ENCODE assay signal across 8 cellular contexts in genomic region chr3:38163117-38163870, GRCh38. TPM values are rescaled to one million over a fixed set of nuclear protein-coding genes. Genes with fewer than 3 reads are reported as not detected.
DNase-seq lines count a peak whose midpoint lies in the region; ATAC-seq and TF ChIP-seq lines count a peak whose summit lies in the region.
"Had no signal": no experiment of that assay in that cellular context is flagged by ENCODE, and none has a peak within 500 bp of the region (broad histone marks: within the 10 kb centered on the region; RNA-seq: fewer than 3 reads in every experiment).

No MANE protein-coding gene starts in this region.

- peak; percentile 44 to 65 for DNase-seq in Kasumi-1 (lab: John Stamatoyannopoulos, UW)
- DNase-seq in mesothelial cell of epicardium (ENCODE audit: low spot score in 2 of 2, unreplicated experiment in 2 of 2): no peak
- no peak for DNase-seq in NCI-H1417 (lab: John Stamatoyannopoulos, UW)
- DNase-seq: hippocampal formation had no signal

- H4K20me1 ChIP-seq in DOHH2 (ENCODE audit: control insufficient read depth, insufficient read depth, low read depth, low read length): no peaks in the 10 kb centered on the region

- H3K36me3 Mint-ChIP-seq in activated naive CD4-positive, alpha-beta T cell treated with anti-CD3 and anti-CD28 coated beads, Interleukin-2, amount 50 U/mL, for 24 hours: peaks cover 11% of the 10 kb centered on the region
- H3K36me3 Mint-ChIP-seq in mesothelial cell of epicardium: no peaks in the 10 kb centered on the region

- H3K27me3 ChIP-seq in DOHH2 (ENCODE audit: control insufficient read depth, low read length): no peaks in the 10 kb centered on the region

- peaks cover 13% of the 10 kb centered on the region for H3F3A ChIP-seq in DOHH2 (ENCODE audit: control insufficient read depth, insufficient read depth)

- peak overlapping the region; percentile 68 for H3K27ac Mint-ChIP-seq in activated naive CD4-positive, alpha-beta T cell treated with anti-CD3 and anti-CD28 coated beads, Interleukin-2, amount 50 U/mL, for 24 hours
- H3K27ac Mint-ChIP-seq in mesothelial cell of epicardium: peak overlapping the region; percentile 34

- H3K27ac ChIP-seq in DOHH2 (ENCODE audit: low read depth, low read length): no peak overlapping the region

- no peaks in the 10 kb centered on the region for H3K9me3 Mint-ChIP-seq in activated naive CD4-positive, alpha-beta T cell treated with anti-CD3 and anti-CD28 coated beads, Interleukin-2, amount 50 U/mL, for 24 hours
- no peaks in the 10 kb centered on the region for H3K9me3 Mint-ChIP-seq in mesothelial cell of epicardium

- TF ChIP-seq CTCF in DOHH2 (IDR thresholded peaks at IDR 0.05; ENCODE audit: low read depth, low read length, poor library complexity, severe bottlenecking) (peak; percentile 32), mesothelial cell of epicardium (IDR thresholded peaks at IDR 0.05; ENCODE audit: unreplicated experiment) (no peak)

- no peak overlapping the region for H3K4me3 Mint-ChIP-seq in activated naive CD4-positive, alpha-beta T cell treated with anti-CD3 and anti-CD28 coated beads, Interleukin-2, amount 50 U/mL, for 24 hours
- peak overlapping the region; percentile 24 for H3K4me3 Mint-ChIP-seq in mesothelial cell of epicardium

- no peaks in the 10 kb centered on the region for H3K9me3 ChIP-seq in DOHH2 (ENCODE audit: control insufficient read depth, insufficient read depth, low read length)

- H3K79me2 ChIP-seq in DOHH2 (ENCODE audit: control insufficient read depth, low read length): peaks cover 36% of the 10 kb centered on the region

- no peak for ATAC-seq in HG03457 (IDR thresholded peaks at IDR 0.05; ENCODE audit: unreplicated experiment)
- no peak for ATAC-seq in GM18868 (IDR thresholded peaks at IDR 0.05; ENCODE audit: unreplicated experiment)

- H3K27me3 Mint-ChIP-seq in activated naive CD4-positive, alpha-beta T cell treated with anti-CD3 and anti-CD28 coated beads, Interleukin-2, amount 50 U/mL, for 24 hours: no peaks in the 10 kb centered on the region
- no peaks in the 10 kb centered on the region for H3K27me3 Mint-ChIP-seq in mesothelial cell of epicardium (ENCODE audit: low read depth)

- H3K4me1 Mint-ChIP-seq in activated naive CD4-positive, alpha-beta T cell treated with anti-CD3 and anti-CD28 coated beads, Interleukin-2, amount 50 U/mL, for 24 hours: peaks cover 29% of the 10 kb centered on the region
- H3K4me1 Mint-ChIP-seq in mesothelial cell of epicardium: peaks cover 24% of the 10 kb centered on the region

- H3K9me2 ChIP-seq in DOHH2 (replicated peaks; ENCODE audit: control insufficient read depth, low read length): no peaks in the 10 kb centered on the region

- H3K4me2 ChIP-seq in DOHH2 (ENCODE audit: low read length): peak overlapping the region; percentile 88

- H3K4me3 ChIP-seq in DOHH2 (ENCODE audit: low read length): peak overlapping the region; percentile 94

- peaks cover 9% of the 10 kb centered on the region for H3K36me3 ChIP-seq in DOHH2 (ENCODE audit: control insufficient read depth, low read length)

- peaks cover 40% of the 10 kb centered on the region for H3K4me1 ChIP-seq in DOHH2 (ENCODE audit: control insufficient read depth, low read length)

RNA-seq across cellular contexts. Expression of gene OXSR1, which starts 2.0 kb away (rescaled TPM):
- total RNA-seq in mesothelial cell of epicardium: 42.3 to 43.2 TPM (median 42.6 TPM) in 3 replicates

RNA-seq across cellular contexts. Expression of gene MYD88, which starts 24.8 kb away (rescaled TPM):
- total RNA-seq in mesothelial cell of epicardium: 27.3 to 33.1 TPM (median 28.1 TPM) in 3 replicates

RNA-seq across cellular contexts. Expression of gene ACAA1, which starts 26.4 kb away (rescaled TPM):
- total RNA-seq in mesothelial cell of epicardium: 52.7 to 57.7 TPM (median 53.2 TPM) in 3 replicates

Comparison
In these comparisons a context has a peak if more than half of its experiments do, and no peak if none do; other contexts are left out.
1. DNase-seq: peak in Kasumi-1 (2 of 2); none in mesothelial cell of epicardium (0 of 2) and NCI-H1417 (0 of 3).